12 cellular contexts compared by ENCODE assay signal in genomic region chr9:121280715-121281613, GRCh38. TPM values are rescaled to one million over a fixed set of nuclear protein-coding genes. Genes with fewer than 3 reads are reported as not detected.
DNase-seq lines count a peak whose midpoint lies in the region; ATAC-seq, FAIRE-seq and TF ChIP-seq lines count a peak whose summit lies in the region.
"Had no signal": no experiment of that assay in that cellular context is flagged by ENCODE, and none has a peak within 500 bp of the region (broad histone marks: within the 10 kb centered on the region; RNA-seq: fewer than 3 reads in every experiment).

No MANE protein-coding gene starts in this region.

- intact Hi-C loops in heart right ventricle (cut with DNase I), result loop anchor here in 5 of 10 donors (5.0 kb wide), 3 partner anchors 36 to 91 kb away; partner anchors contain the start of gene STOM (in 1 of the 5)
- intact Hi-C loops in Right ventricle myocardium superior (cut with DNase I), result no loop called here
- intact Hi-C loops in endothelial cell of umbilical vein (cut with micrococcal nuclease), result loop anchor here (10.0 kb wide), 1 partner anchor 1544 kb away; the partner anchor contains the start of gene PDCL
- intact Hi-C loops in ovary (cut with DNase I), result no loop called here
- intact Hi-C loops in uterus (cut with DNase I; ENCODE audit: low total_unique reads), result no loop called here

- POLR2A ChIA-PET in endothelial cell of umbilical vein (lab: Charles Lee), result interaction anchor here (1.0 kb wide), 1 partner anchor 11 kb away, joined by 4 read pairs; no protein-coding TSS in a partner anchor

- 59% methylated on average over 11 of the region's 11 CpGs for WGBS in heart right ventricle, 2 donors
- 51 to 57% (median 52%) methylated on average over 11 of the region's 11 CpGs for WGBS in ovary, 3 donors

- no peaks in the 10 kb centered on the region for H3K9me3 Mint-ChIP-seq in activated T-cell treated with anti-CD3 and anti-CD28 coated beads, Interleukin-2, amount 50 U/mL, for 4 hours
- H3K9me3 Mint-ChIP-seq: activated T-cell treated with anti-CD3 and anti-CD28 coated beads, Interleukin-2, amount 50 U/mL, for 72 hours had no signal

- H3K27me3 ChIP-seq in heart right ventricle (no peaks in the 10 kb centered on the region), endothelial cell of umbilical vein (ENCODE audit: control insufficient read depth in 2 of 2, insufficient read depth in 2 of 2, low read length in 2 of 2) (no peaks in the 10 kb centered on the region), ovary (no peaks in the 10 kb centered on the region), uterus (no peaks in the 10 kb centered on the region)
- H3K27me3 ChIP-seq: BE2C had no signal

- peak overlapping the region in 2 of 10 donors; percentile 9 to 15 for H3K4me3 ChIP-seq in heart right ventricle
- H3K4me3 ChIP-seq in endothelial cell of umbilical vein (replicated peaks in 1 of 3; ENCODE audit: insufficient read depth in 1 of 3, low read depth in 1 of 3, low read length in 3 of 3), result no peak overlapping the region
- no peak overlapping the region for H3K4me3 ChIP-seq in ovary
- H3K4me3 ChIP-seq in uterus, result no peak overlapping the region

- H3K4me1 ChIP-seq in heart right ventricle (peaks cover 59 to 97% (median 90%) of the 10 kb centered on the region in 9 donors), endothelial cell of umbilical vein (ENCODE audit: control insufficient read depth, extremely low read depth, insufficient read depth, low read length) (peaks cover 63% of the 10 kb centered on the region), ovary (ENCODE audit: insufficient read depth) (peaks cover 56% of the 10 kb centered on the region), uterus (peaks cover 70 to 78% of the 10 kb centered on the region in 2 donors)
- H3K4me1 ChIP-seq: BE2C had no signal

- CTCF ChIA-PET in endothelial cell of umbilical vein (lab: Charles Lee), result interaction anchor here (1.1 to 1.9 kb wide), 7 partner anchors 8 to 119 kb away, joined by 3 to 7 read pairs (median 5); partner anchors contain the start of gene RAB14

- H3K27ac ChIP-seq in heart right ventricle (peak overlapping the region; percentile 93 to 100 (median 98)), endothelial cell of umbilical vein (ENCODE audit: insufficient read depth, low read depth, low read length) (peak overlapping the region; percentile 29), ovary (peak overlapping the region; percentile 93 to 94), uterus (peak overlapping the region; percentile 97 to 100)

- ATAC-seq in heart right ventricle, result no peak
- ATAC-seq in Right ventricle myocardium superior (ENCODE audit: poor library complexity), result no peak
- no peak for ATAC-seq in GM18511 (IDR thresholded peaks at IDR 0.05; ENCODE audit: unreplicated experiment)
- ATAC-seq in GM21390 (IDR thresholded peaks at IDR 0.05; ENCODE audit: unreplicated experiment), result no peak
- ATAC-seq in activated T-cell treated with anti-CD3 and anti-CD28 coated beads, Interleukin-2, amount 50 U/mL, for 4 hours, result no peak

- peaks cover 0 to 4% (median 0%) of the 10 kb centered on the region in 9 donors for H3K36me3 ChIP-seq in heart right ventricle
- H3K36me3 ChIP-seq in endothelial cell of umbilical vein (ENCODE audit: control insufficient read depth in 2 of 2, extremely low read depth in 1 of 2, insufficient read depth in 2 of 2, low read length in 2 of 2), result no peaks in the 10 kb centered on the region
- H3K36me3 ChIP-seq in ovary, result no peaks in the 10 kb centered on the region
- H3K36me3 ChIP-seq in uterus, result no peaks in the 10 kb centered on the region
- H3K36me3 ChIP-seq: BE2C had no signal

- FAIRE-seq in endothelial cell of umbilical vein (lab: Jason Lieb, UNC), result peak; percentile 61

- TF ChIP-seq EP300 in ovary (IDR thresholded peaks at IDR 0.05), result no peak

- H3K9me3 ChIP-seq in heart right ventricle, result no peaks in the 10 kb centered on the region
- H3K9me3 ChIP-seq in endothelial cell of umbilical vein (replicated peaks; ENCODE audit: control insufficient read depth, insufficient read depth, low read length), result no peaks in the 10 kb centered on the region
- no peaks in the 10 kb centered on the region for H3K9me3 ChIP-seq in ovary
- no peaks in the 10 kb centered on the region for H3K9me3 ChIP-seq in uterus
- H3K9me3 ChIP-seq: BE2C had no signal

- peaks cover 3% of the 10 kb centered on the region for H3K36me3 Mint-ChIP-seq in activated T-cell treated with anti-CD3 and anti-CD28 coated beads, Interleukin-2, amount 50 U/mL, for 4 hours (ENCODE audit: insufficient read depth)

- no peak overlapping the region for H3K9ac ChIP-seq in endothelial cell of umbilical vein (replicated peaks; ENCODE audit: extremely low read depth, insufficient read depth, low read length)

- H3K4me1 Mint-ChIP-seq in activated T-cell treated with anti-CD3 and anti-CD28 coated beads, Interleukin-2, amount 50 U/mL, for 4 hours (ENCODE audit: low read depth), result peaks cover 6% of the 10 kb centered on the region

- H3K4me2 ChIP-seq in endothelial cell of umbilical vein (ENCODE audit: insufficient read depth, low read length), result no peak overlapping the region

- H3K4me3 Mint-ChIP-seq in activated T-cell treated with anti-CD3 and anti-CD28 coated beads, Interleukin-2, amount 50 U/mL, for 4 hours, result no peak overlapping the region
- H3K4me3 Mint-ChIP-seq: activated T-cell treated with anti-CD3 and anti-CD28 coated beads, Interleukin-2, amount 50 U/mL, for 72 hours had no signal

- BruUV-seq in endothelial cell of umbilical vein (replicated peaks; lab: Mats Ljungman, UMichigan), result no TSS peak

- TF ChIP-seq POLR2A in endothelial cell of umbilical vein (IDR thresholded peaks at IDR 0.05; ENCODE audit: low read depth, low read length) (no peak), ovary (IDR thresholded peaks at IDR 0.05) (no peak), uterus (IDR thresholded peaks at IDR 0.05) (no peak)

- no peaks in the 10 kb centered on the region for H3K9me1 ChIP-seq in endothelial cell of umbilical vein (replicated peaks; ENCODE audit: control insufficient read depth, extremely low read depth, insufficient read depth, low read length)

- no peaks in the 10 kb centered on the region for H3K79me2 ChIP-seq in endothelial cell of umbilical vein (ENCODE audit: control insufficient read depth, insufficient read depth, low read length)

- no peaks in the 10 kb centered on the region for H3K27me3 Mint-ChIP-seq in activated T-cell treated with anti-CD3 and anti-CD28 coated beads, Interleukin-2, amount 50 U/mL, for 4 hours (ENCODE audit: low read depth)

- dilution Hi-C loops in endothelial cell of umbilical vein (cut with MboI; ENCODE audit: extremely low pct_ligation_motif_present, low sequenced_read_pairs), result no loop called here

- H4K20me1 ChIP-seq in endothelial cell of umbilical vein (replicated peaks; ENCODE audit: control insufficient read depth, extremely low read depth, insufficient read depth, low read length), result no peaks in the 10 kb centered on the region

- no peak for DNase-seq in heart right ventricle
- no peak for DNase-seq in Right ventricle myocardium superior
- no peak for DNase-seq in endothelial cell of umbilical vein (ENCODE audit: low read depth, low spot score)
- no peak for DNase-seq in ovary
- no peak for DNase-seq in uterus
- no peak for DNase-seq in activated T-cell treated with anti-CD3 and anti-CD28 coated beads, Interleukin-2, amount 50 U/mL, for 4 hours
- DNase-seq: activated T-cell treated with anti-CD3 and anti-CD28 coated beads, Interleukin-2, amount 50 U/mL, for 72 hours; BE2C; effector CD8-positive, alpha-beta T cell; T-helper 9 cell had no signal

- TF ChIP-seq CTCF in heart right ventricle (IDR thresholded peaks at IDR 0.05), result no peak
- no peak for TF ChIP-seq CTCF in endothelial cell of umbilical vein (IDR thresholded peaks at IDR 0.05; ENCODE audit: extremely low read depth in 1 of 2, insufficient read depth in 1 of 2, low read depth in 1 of 2, low read length in 2 of 2)
- no peak for TF ChIP-seq CTCF in ovary (IDR thresholded peaks at IDR 0.05)
- no peak for TF ChIP-seq CTCF in uterus (IDR thresholded peaks at IDR 0.05)

- no peak overlapping the region for H2AFZ ChIP-seq in endothelial cell of umbilical vein (ENCODE audit: low read depth, low read length)

TF ChIP-seq in endothelial cell of umbilical vein, 7 proteins besides CTCF, POLR2A, EP300 and RAD21:
- TF ChIP-seq MYC (IDR thresholded peaks at IDR 0.05; ENCODE audit: low read depth, low read length), result no peak
- TF ChIP-seq EZH2 (IDR thresholded peaks at IDR 0.05; ENCODE audit: borderline replicate concordance, low read depth, low read length, severe bottlenecking), result no peak
- TF ChIP-seq POLR2AphosphoS5 (IDR thresholded peaks at IDR 0.05; ENCODE audit: insufficient read depth, low read depth, low read length), result no peak
- TF ChIP-seq MAX (IDR thresholded peaks at IDR 0.05; ENCODE audit: insufficient read depth, insufficient read length), result no peak
- no peak for TF ChIP-seq JUN (IDR thresholded peaks at IDR 0.05; ENCODE audit: borderline replicate concordance, insufficient read depth, insufficient read length, low read depth)
- TF ChIP-seq FOS (IDR thresholded peaks at IDR 0.05; ENCODE audit: borderline replicate concordance, insufficient read depth, low read length), result no peak
- no peak for TF ChIP-seq GATA2 (IDR thresholded peaks at IDR 0.05; ENCODE audit: insufficient read depth, insufficient read length, low read depth, low read length)

RNA-seq across cellular contexts. Expression of gene GSN, which starts 13.0 kb away (rescaled TPM):
- total RNA-seq in heart right ventricle (100 to 1,000 TPM; 532 to 861 (median 668) TPM), Right ventricle myocardium superior (837 TPM), endothelial cell of umbilical vein (130 and 176 TPM in 2 replicates), ovary (100 to 1,000 TPM; 188 to 706 (median 295) TPM), uterus (1,000 to 10,000 TPM in 2 of 4 donors, 100 to 1,000 TPM in 2; 567 to 1,619 (median 884) TPM)
- polyA plus RNA-seq in heart right ventricle (100 to 1,000 TPM; 360 to 823 TPM), endothelial cell of umbilical vein (226 and 232 TPM in 2 replicates), ovary (100 to 1,000 TPM; 370 to 406 TPM)
- polyA plus RNA-seq in endothelial cell of umbilical vein (2011; cell fraction: cytosol; rRNA removed), result 173 and 209 TPM in 2 replicates
- polyA plus RNA-seq in endothelial cell of umbilical vein (2011; cell fraction: nucleus; rRNA removed), result 166 and 211 TPM in 2 replicates
- 108 and 158 TPM in 2 replicates for polyA plus RNA-seq in endothelial cell of umbilical vein (2012)
- 266 and 282 TPM in 2 replicates for polyA minus RNA-seq in endothelial cell of umbilical vein
- polyA minus RNA-seq in endothelial cell of umbilical vein (2011; cell fraction: cytosol; rRNA and poly(A)+ RNA removed), result 24.0 TPM
- polyA minus RNA-seq in endothelial cell of umbilical vein (2011; cell fraction: nucleus; rRNA and poly(A)+ RNA removed), result 55.1 and 90.4 TPM in 2 replicates
- 1 to 10 TPM; 1.3 to 2.0 (median 1.9) TPM for total RNA-seq in activated T-cell treated with anti-CD3 and anti-CD28 coated beads, Interleukin-2, amount 50 U/mL, for 4 hours

Comparison
In these comparisons a context has a peak if more than half of its experiments do, and no peak if none do; other contexts are left out.
1. H3K27ac ChIP-seq: peak in every context shown above with its lines; median percentile 98 in uterus; 98 in heart right ventricle; 94 in ovary; 29 in endothelial cell of umbilical vein.
2. RNA of gene GSN, which starts 13.0 kb away (total RNA-seq): 567 to 1,619 TPM in uterus, 837 TPM in Right ventricle myocardium superior (single experiment), 532 to 861 TPM in heart right ventricle, 188 to 706 TPM in ovary and 130 to 176 TPM in endothelial cell of umbilical vein; 1.3 to 2.0 TPM in activated T-cell treated with anti-CD3 and anti-CD28 coated beads, Interleukin-2, amount 50 U/mL, for 4 hours; every median in the first group is over 10 times any median in the second.